Comparison of ENCODE assay signal across 21 cellular contexts in the genomic region with DNA sequence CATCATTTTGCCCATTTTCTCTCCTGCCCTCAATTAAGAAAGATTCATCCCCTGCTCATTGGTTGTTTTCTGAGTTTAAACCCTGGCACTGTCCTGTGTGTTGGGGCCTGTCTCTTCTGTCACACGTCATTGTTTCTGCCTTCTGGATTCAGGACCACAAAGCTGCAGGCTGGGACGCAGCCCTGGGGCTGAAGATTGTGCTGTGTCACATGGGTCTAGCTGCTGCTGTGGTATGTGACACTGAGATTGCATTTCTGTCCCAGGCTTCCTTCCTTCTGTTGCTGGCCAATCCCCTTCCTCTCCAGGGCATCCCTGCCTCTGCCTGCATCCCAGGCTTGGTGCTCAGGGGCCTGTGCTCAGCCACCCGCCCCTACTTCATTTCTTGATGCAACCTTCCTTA. TPM values are rescaled to one million over a fixed set of nuclear protein-coding genes. Genes with fewer than 3 reads are reported as not detected.
"Had no signal": no experiment of that assay in that cellular context is flagged by ENCODE, and none has a peak within 500 bp of the region (broad histone marks: within the 10 kb centered on the region; RNA-seq: fewer than 3 reads in every experiment).

No MANE protein-coding gene starts in this region.

- H3K9me3 ChIP-seq: lower lobe of right lung, stomach, thoracic aorta had no signal

- H3K27me3 ChIP-seq: stomach had no signal

- H3K36me3 ChIP-seq: lower lobe of right lung, stomach, thoracic aorta had no signal

- H3K9me3 Mint-ChIP-seq: dendritic cell treated with granulocyte-macrophage colony-stimulating factor and Interleukin-4, amounts not matched to agents 40 ng/mL and 50 ng/mL, for 4 days; memory B cell; natural killer cell treated with Interleukin-12 subunit alpha and Interleukin-12 subunit beta and Interleukin-15 and Interleukin-18, amount 100 ng/mL, for 72 hours had no signal

- H3K27ac ChIP-seq: foreskin keratinocyte, lower lobe of right lung, stomach, thoracic aorta had no signal

- DNase-seq: foreskin keratinocyte; head of caudate nucleus; hippocampal formation; kidney glomerular epithelial cell; lower lobe of right lung; midbrain; posterior cingulate gyrus; small intestine; stimulated activated CD4-positive, alpha-beta T cell treated with anti-CD3 and anti-CD28 coated beads, Interleukin-12 subunit alpha, Interleukin-12 subunit beta, amount 100 ng/mL, for 4 hours; stimulated activated naive CD4-positive, alpha-beta T cell; stomach; substantia nigra; trophoblast cell had no signal

- ATAC-seq: foreskin keratinocyte; left lobe of liver; lower lobe of right lung; natural killer cell treated with Interleukin-12 subunit alpha and Interleukin-12 subunit beta and Interleukin-15 and Interleukin-18, amount 100 ng/mL, for 72 hours; right cardiac atrium had no signal

- H3K4me1 ChIP-seq: foreskin keratinocyte, lower lobe of right lung, stomach had no signal

- H3K4me3 Mint-ChIP-seq: dendritic cell treated with granulocyte-macrophage colony-stimulating factor and Interleukin-4, amounts not matched to agents 40 ng/mL and 50 ng/mL, for 4 days; memory B cell; natural killer cell treated with Interleukin-12 subunit alpha and Interleukin-12 subunit beta and Interleukin-15 and Interleukin-18, amount 100 ng/mL, for 72 hours had no signal

- H3K27ac Mint-ChIP-seq: dendritic cell treated with granulocyte-macrophage colony-stimulating factor and Interleukin-4, amounts not matched to agents 40 ng/mL and 50 ng/mL, for 4 days; memory B cell; natural killer cell treated with Interleukin-12 subunit alpha and Interleukin-12 subunit beta and Interleukin-15 and Interleukin-18, amount 100 ng/mL, for 72 hours had no signal

- FAIRE-seq: colon, small intestine, urothelium cell line had no signal

- H3K4me3 ChIP-seq: lower lobe of right lung, stomach, thoracic aorta had no signal

- H3K4me1 Mint-ChIP-seq: memory B cell had no signal

- H3K36me3 Mint-ChIP-seq: memory B cell; natural killer cell treated with Interleukin-12 subunit alpha and Interleukin-12 subunit beta and Interleukin-15 and Interleukin-18, amount 100 ng/mL, for 72 hours had no signal

RNA-seq across cellular contexts. Expression of gene INSYN1, which starts 28.9 kb away (rescaled TPM):
- total RNA-seq: natural killer cell treated with Interleukin-12 subunit alpha and Interleukin-12 subunit beta and Interleukin-15 and Interleukin-18, amount 100 ng/mL, for 72 hours had no signal
